Comparison of ENCODE assay signal across 8 cellular contexts in the genomic region with DNA sequence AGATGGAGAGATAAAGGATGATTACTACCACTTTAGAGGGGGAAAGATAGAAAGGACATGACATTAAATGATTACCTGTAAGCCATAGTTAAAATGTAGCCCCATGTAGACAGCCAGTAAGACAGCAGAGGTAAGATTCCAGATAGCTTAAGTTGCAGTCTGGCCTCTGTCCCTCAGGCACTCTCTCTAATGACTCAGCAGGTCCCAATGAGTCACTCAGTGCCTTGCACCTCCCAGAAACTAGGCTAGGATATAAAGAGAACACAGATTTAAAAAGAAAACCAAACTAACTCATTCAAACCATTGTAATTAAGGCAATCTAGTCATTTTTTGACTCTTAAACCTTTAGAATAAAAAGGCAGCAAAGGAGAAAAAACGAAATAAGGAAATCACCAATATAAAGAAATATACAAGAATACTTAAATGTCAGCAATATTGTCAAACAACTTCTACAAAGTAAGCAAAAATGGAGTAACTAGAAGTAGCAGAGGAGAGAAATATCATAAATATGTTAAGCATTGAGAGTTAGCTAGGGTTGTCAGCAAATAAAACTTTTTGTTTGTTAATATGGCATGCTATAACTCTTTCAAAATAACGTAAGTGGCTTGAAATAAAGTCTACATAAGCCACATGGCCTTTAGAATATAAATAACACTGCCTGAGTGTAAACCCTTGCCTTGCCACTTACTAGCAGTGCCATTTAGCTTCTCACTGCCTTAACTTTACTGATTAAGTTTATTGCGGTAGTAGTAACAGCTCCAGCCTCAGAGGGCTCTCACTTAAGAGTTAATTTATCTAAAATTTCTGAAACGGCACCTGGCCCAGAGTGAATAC. TPM values are rescaled to one million over a fixed set of nuclear protein-coding genes. Genes with fewer than 3 reads are reported as not detected.
DNase-seq lines count a peak whose midpoint lies in the region; ATAC-seq and TF ChIP-seq lines count a peak whose summit lies in the region.

No MANE protein-coding gene starts in this region.

- H3K4me3 ChIP-seq in PC-3 (ENCODE audit: low read length) (no peak overlapping the region), fibroblast of mammary gland (ENCODE audit: control insufficient read depth, low read depth, low read length) (no peak overlapping the region), retinal pigment epithelial cell (ENCODE audit: low read length) (no peak overlapping the region)

- CTCF ChIA-PET in PC-3 (lab: Charles Lee) = no interaction called here

- TSS peak; percentile 30 for BruUV-seq in PC-3 (replicated peaks; lab: Mats Ljungman, UMichigan)

- peak overlapping the region; percentile 39 for H3K9ac ChIP-seq in PC-3 (ENCODE audit: low read length)

- H4K20me1 ChIP-seq in PC-3 (ENCODE audit: low read length) = no peaks in the 10 kb centered on the region

- peak overlapping the region; percentile 32 for H3K4me2 ChIP-seq in PC-3 (ENCODE audit: low read length)

- H3K36me3 ChIP-seq in PC-3 (ENCODE audit: low read depth, low read length) = peaks cover 45% of the 10 kb centered on the region

- intact Hi-C loops in PC-3 (cut with micrococcal nuclease) = no loop called here

- DNase-seq in PC-3 = peak; percentile 94
- peak; percentile 90 for DNase-seq in fibroblast of mammary gland (ENCODE audit: low read depth)
- peak; percentile 74 for DNase-seq in retinal pigment epithelial cell (ENCODE audit: low read depth)
- no peak for DNase-seq in NCI-H2196 (lab: John Stamatoyannopoulos, UW; ENCODE audit: unreplicated experiment)
- no peak for DNase-seq in NCI-H2029 (lab: John Stamatoyannopoulos, UW)
- DNase-seq in NCI-H1436 treated with DMSO at 0.1 percent for 48 hours (lab: John Stamatoyannopoulos, UW) = no peak
- no peak for DNase-seq in activated CD4-positive, alpha-beta T cell treated with anti-CD3 and anti-CD28 coated beads, Interleukin-2, amount 50 U/mL, for 4 hours

- no peaks in the 10 kb centered on the region for H3K27me3 ChIP-seq in PC-3 (ENCODE audit: low read length)

- no peak overlapping the region for H2AFZ ChIP-seq in PC-3 (ENCODE audit: low read length)

- H3K27ac ChIP-seq in PC-3 (ENCODE audit: low read length) = peak overlapping the region; percentile 78

- no peaks in the 10 kb centered on the region for H3K9me2 ChIP-seq in PC-3 (replicated peaks; ENCODE audit: low read length)

- no peaks in the 10 kb centered on the region for H3F3A ChIP-seq in PC-3 (ENCODE audit: low read length, unreplicated experiment)

- TF ChIP-seq CTCF in PC-3 (conservative IDR thresholded peaks at IDR 0.05; ENCODE audit: low read depth, low read length) (no peak), fibroblast of mammary gland (conservative IDR thresholded peaks at IDR 0.05; ENCODE audit: control insufficient read depth, insufficient read depth, low read depth, low read length) (no peak), retinal pigment epithelial cell (conservative IDR thresholded peaks at IDR 0.05; ENCODE audit: low read depth, low read length) (no peak)

- POLR2A ChIA-PET in PC-3 (lab: Charles Lee; ENCODE audit: unreplicated experiment) = interaction anchor here (0.5 kb wide), 1 partner anchor 62 kb away, joined by 3 read pairs; no protein-coding TSS in a partner anchor

- no peaks in the 10 kb centered on the region for H3K79me2 ChIP-seq in PC-3 (ENCODE audit: low read length)

- peaks cover 48% of the 10 kb centered on the region for H3K4me1 ChIP-seq in PC-3 (ENCODE audit: insufficient read depth, low read length)

- ATAC-seq in GM21619 (IDR thresholded peaks at IDR 0.05; ENCODE audit: unreplicated experiment) (peak; percentile 77), PC-3 (peak; percentile 97)

- H3K9me3 ChIP-seq in PC-3 (ENCODE audit: low read length) = peaks cover 4% of the 10 kb centered on the region; the same call in 1 of the 2 replicates

RNA-seq across cellular contexts. Expression of a gene that starts 48.5 kb away (rescaled TPM):
- 17.9 and 20.8 TPM in 2 replicates for total RNA-seq in PC-3 (2014; rRNA removed)

Comparison
In these comparisons a context has a peak if more than half of its experiments do, and no peak if none do; other contexts are left out.
1. DNase-seq: peak in PC-3 (single experiment), fibroblast of mammary gland (single experiment) and retinal pigment epithelial cell (single experiment); none in NCI-H2196 (single experiment), NCI-H2029 (single experiment), NCI-H1436 treated with DMSO at 0.1 percent for 48 hours (single experiment) and activated CD4-positive, alpha-beta T cell treated with anti-CD3 and anti-CD28 coated beads, Interleukin-2, amount 50 U/mL, for 4 hours (0 of 2).